Comparison of ENCODE assay signal across 6 cellular contexts in the genomic region with DNA sequence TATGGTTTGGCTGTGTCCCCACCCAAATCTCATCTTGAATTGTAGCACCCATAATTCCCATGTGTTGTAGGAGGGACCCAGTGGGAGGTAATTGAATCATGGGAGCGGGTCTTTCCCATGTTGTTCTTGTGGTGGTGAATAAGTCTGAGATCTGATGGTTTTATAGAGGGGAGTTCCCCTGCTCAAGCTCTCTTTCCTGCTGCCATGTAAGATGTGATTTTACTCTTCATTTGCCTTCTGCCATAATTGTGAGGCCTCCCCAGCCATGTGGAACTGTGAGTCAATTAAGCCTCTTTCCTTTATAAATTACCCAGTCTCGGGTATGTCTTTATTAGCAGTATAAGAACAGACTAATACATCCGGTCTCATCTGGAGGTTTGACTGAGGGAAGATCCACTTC. TPM values are rescaled to one million over a fixed set of nuclear protein-coding genes. Genes with fewer than 3 reads are reported as not detected.
DNase-seq lines count a peak whose midpoint lies in the region; ATAC-seq, FAIRE-seq and TF ChIP-seq lines count a peak whose summit lies in the region.
"Not testable (repeated sequence)": the region's sequence is repeated elsewhere in the genome, so short reads cannot be mapped to it uniquely, and the experiment has no call there.

No MANE protein-coding gene starts in this region.

- not testable (repeated sequence) for H3K9ac ChIP-seq in H1 (replicated peaks in 1 of 4; ENCODE audit: extremely low read depth in 1 of 4, low read depth in 3 of 4, low read length in 3 of 4)

- H2BK20ac ChIP-seq in H1 (ENCODE audit: low read length), result not testable (repeated sequence)

- H3K23ac ChIP-seq in H1 (ENCODE audit: insufficient read length), result not testable (repeated sequence)

- not testable (repeated sequence) for H3K36me3 Mint-ChIP-seq in activated CD4-positive, alpha-beta T cell treated with anti-CD3 and anti-CD28 coated beads for 36 hours (ENCODE audit: low read depth); activated T-cell treated with anti-CD3 and anti-CD28 coated beads, Interleukin-2, amount 50 U/mL, for 4 hours (ENCODE audit: insufficient read depth); activated naive CD4-positive, alpha-beta T cell treated with anti-CD3 and anti-CD28 coated beads, Interleukin-2, amount 50 U/mL, for 24 hours; stimulated activated effector memory CD8-positive, alpha-beta T cell treated with anti-CD3 and anti-CD28 coated beads, Interleukin-12 subunit alpha, Interleukin-12 subunit beta, amount 100 ng/mL, for 72 hours

- H3K79me2 ChIP-seq in H1 (ENCODE audit: control insufficient read depth in 1 of 2, insufficient read depth in 2 of 2, low read length in 2 of 2), result not testable (repeated sequence)

- not testable (repeated sequence) for H3K56ac ChIP-seq in H1 (replicated peaks; ENCODE audit: insufficient read length, low read depth, low read length)

- not testable (repeated sequence) for DNase-seq in activated CD4-positive, alpha-beta T cell treated with anti-CD3 and anti-CD28 coated beads for 36 hours; activated T-cell treated with anti-CD3 and anti-CD28 coated beads, Interleukin-2, amount 50 U/mL, for 4 hours; H1 (ENCODE audit: low read depth in 1 of 2, low spot score in 2 of 2); stimulated activated effector memory CD8-positive, alpha-beta T cell treated with anti-CD3 and anti-CD28 coated beads, Interleukin-12 subunit alpha, Interleukin-12 subunit beta, amount 100 ng/mL, for 72 hours (ENCODE audit: low spot score in 2 of 2)
- DNase-seq in renal cortical epithelial cell (ENCODE audit: low read depth), result peak; percentile 47

- not testable (repeated sequence) for H2BK5ac ChIP-seq in H1 (ENCODE audit: low read depth, low read length)

- TF ChIP-seq CTCF in H1 (IDR thresholded peaks at IDR 0.05; ENCODE audit: control extremely low read depth in 1 of 3, insufficient read depth in 1 of 3, low read depth in 1 of 3, low read length in 3 of 3), result not testable (repeated sequence)

- POLR2A ChIA-PET in activated CD4-positive, alpha-beta T cell treated with anti-CD3 and anti-CD28 coated beads for 36 hours (lab: Charles Lee), result interaction anchor here (0.7 kb wide), 1 partner anchor 130 kb away, joined by 3 read pairs; no protein-coding TSS in a partner anchor
- POLR2A ChIA-PET in H1 (lab: Charles Lee; ENCODE audit: partially characterized antibody), result not testable (repeated sequence)

- H3K4me3 ChIP-seq in H1 (ENCODE audit: extremely low read depth in 1 of 4, insufficient read depth in 2 of 4, low read depth in 3 of 4, low read length in 4 of 4), result not testable (repeated sequence)

- H3K79me1 ChIP-seq in H1 (ENCODE audit: low read depth, low read length), result not testable (repeated sequence)

- not testable (repeated sequence) for H3K23me2 ChIP-seq in H1 (ENCODE audit: low read depth, low read length)

- TF ChIP-seq POLR2A in H1 (IDR thresholded peaks at IDR 0.05; ENCODE audit: control extremely low read depth in 1 of 2, low read depth in 2 of 2, low read length in 2 of 2), result not testable (repeated sequence)

- not testable (repeated sequence) for H4K8ac ChIP-seq in H1 (ENCODE audit: extremely low read depth, insufficient read depth, low read length)

- not testable (repeated sequence) for H3K27me3 Mint-ChIP-seq in activated CD4-positive, alpha-beta T cell treated with anti-CD3 and anti-CD28 coated beads for 36 hours; activated T-cell treated with anti-CD3 and anti-CD28 coated beads, Interleukin-2, amount 50 U/mL, for 4 hours (ENCODE audit: low read depth); activated naive CD4-positive, alpha-beta T cell treated with anti-CD3 and anti-CD28 coated beads, Interleukin-2, amount 50 U/mL, for 24 hours

- H3K9me3 Mint-ChIP-seq in activated CD4-positive, alpha-beta T cell treated with anti-CD3 and anti-CD28 coated beads for 36 hours (ENCODE audit: low read depth); activated T-cell treated with anti-CD3 and anti-CD28 coated beads, Interleukin-2, amount 50 U/mL, for 4 hours; activated naive CD4-positive, alpha-beta T cell treated with anti-CD3 and anti-CD28 coated beads, Interleukin-2, amount 50 U/mL, for 24 hours; stimulated activated effector memory CD8-positive, alpha-beta T cell treated with anti-CD3 and anti-CD28 coated beads, Interleukin-12 subunit alpha, Interleukin-12 subunit beta, amount 100 ng/mL, for 72 hours: not testable (repeated sequence)

- H2AK5ac ChIP-seq in H1 (ENCODE audit: low read depth, low read length), result not testable (repeated sequence)

- H4K5ac ChIP-seq in H1 (ENCODE audit: insufficient read length, low read depth, low read length), result not testable (repeated sequence)

- H3K14ac ChIP-seq in H1 (ENCODE audit: insufficient read length), result not testable (repeated sequence)

- not testable (repeated sequence) for H3K4me2 ChIP-seq in H1 (ENCODE audit: insufficient read depth in 1 of 2, low read depth in 2 of 2, low read length in 2 of 2)

- H3K18ac ChIP-seq in H1 (ENCODE audit: extremely low read depth, low read length), result not testable (repeated sequence)

- H3K4me1 ChIP-seq in H1 (replicated peaks in 1 of 4; ENCODE audit: control insufficient read depth in 3 of 4, insufficient read depth in 4 of 4, low read length in 3 of 4), result not testable (repeated sequence)

- not testable (repeated sequence) for H3K27ac ChIP-seq in H1 (ENCODE audit: low read depth, low read length)

- H2BK120ac ChIP-seq in H1 (replicated peaks; ENCODE audit: low read depth, low read length), result not testable (repeated sequence)

- 85% methylated on average over 3 of the region's 3 CpGs; no CpG with 5 or more reads in 1 of the 2 experiments for WGBS in H1 (ENCODE audit: extremely low coverage in 1 of 2, insufficient coverage in 1 of 2, insufficient read length in 1 of 2, insufficient replicate concordance in 2 of 2, low coverage in 1 of 2, low lambda C conversion rate in 2 of 2, missing lambda C conversion rate in 1 of 2), 2 experiments

- H2BK12ac ChIP-seq in H1 (ENCODE audit: low read depth, low read length), result not testable (repeated sequence)

- not testable (repeated sequence) for H3K36me3 ChIP-seq in H1 (ENCODE audit: control insufficient read depth in 2 of 4, insufficient read depth in 4 of 4, low read length in 3 of 4)

- TF ChIP-seq EP300 in H1 (IDR thresholded peaks at IDR 0.05; ENCODE audit: borderline replicate concordance in 1 of 2, low read depth in 2 of 2, low read length in 2 of 2), result not testable (repeated sequence)

- not testable (repeated sequence) for H2AFZ ChIP-seq in H1 (ENCODE audit: low read length)

- peak overlapping the region; percentile 26 for H3K27ac Mint-ChIP-seq in activated CD4-positive, alpha-beta T cell treated with anti-CD3 and anti-CD28 coated beads for 36 hours
- H3K27ac Mint-ChIP-seq in activated naive CD4-positive, alpha-beta T cell treated with anti-CD3 and anti-CD28 coated beads, Interleukin-2, amount 50 U/mL, for 24 hours, result peak overlapping the region; percentile 59
- H3K27ac Mint-ChIP-seq in stimulated activated effector memory CD8-positive, alpha-beta T cell treated with anti-CD3 and anti-CD28 coated beads, Interleukin-12 subunit alpha, Interleukin-12 subunit beta, amount 100 ng/mL, for 72 hours, result not testable (repeated sequence)

- H3K4me3 Mint-ChIP-seq in activated CD4-positive, alpha-beta T cell treated with anti-CD3 and anti-CD28 coated beads for 36 hours; activated T-cell treated with anti-CD3 and anti-CD28 coated beads, Interleukin-2, amount 50 U/mL, for 4 hours; activated naive CD4-positive, alpha-beta T cell treated with anti-CD3 and anti-CD28 coated beads, Interleukin-2, amount 50 U/mL, for 24 hours; stimulated activated effector memory CD8-positive, alpha-beta T cell treated with anti-CD3 and anti-CD28 coated beads, Interleukin-12 subunit alpha, Interleukin-12 subunit beta, amount 100 ng/mL, for 72 hours: not testable (repeated sequence)

- not testable (repeated sequence) for H4K91ac ChIP-seq in H1 (replicated peaks; ENCODE audit: insufficient read length, low read length)

- H3K4me1 Mint-ChIP-seq in activated CD4-positive, alpha-beta T cell treated with anti-CD3 and anti-CD28 coated beads for 36 hours, result peaks cover 15% of the 10 kb centered on the region
- peaks cover 10% of the 10 kb centered on the region for H3K4me1 Mint-ChIP-seq in activated T-cell treated with anti-CD3 and anti-CD28 coated beads, Interleukin-2, amount 50 U/mL, for 4 hours (ENCODE audit: low read depth)
- H3K4me1 Mint-ChIP-seq in activated naive CD4-positive, alpha-beta T cell treated with anti-CD3 and anti-CD28 coated beads, Interleukin-2, amount 50 U/mL, for 24 hours, result peaks cover 35% of the 10 kb centered on the region
- not testable (repeated sequence) for H3K4me1 Mint-ChIP-seq in stimulated activated effector memory CD8-positive, alpha-beta T cell treated with anti-CD3 and anti-CD28 coated beads, Interleukin-12 subunit alpha, Interleukin-12 subunit beta, amount 100 ng/mL, for 72 hours

- TF ChIP-seq RAD21 in H1 (IDR thresholded peaks at IDR 0.05 in 1 of 2, conservative IDR thresholded peaks at IDR 0.05 in 1 of 2; ENCODE audit: low read depth in 2 of 2, low read length in 2 of 2), result not testable (repeated sequence)

- intact Hi-C loops in activated CD4-positive, alpha-beta T cell treated with anti-CD3 and anti-CD28 coated beads for 36 hours (cut with DNase I, micrococcal nuclease), result loop anchor here in 1 of 2 experiments (10.0 kb wide), 1 partner anchor 110 kb away; no protein-coding TSS in a partner anchor

- not testable (repeated sequence) for H3K27me3 ChIP-seq in H1 (replicated peaks in 1 of 4; ENCODE audit: control insufficient read depth in 3 of 4, extremely low read depth in 1 of 4, insufficient read depth in 3 of 4, low read length in 3 of 4)

- not testable (repeated sequence) for H3K4ac ChIP-seq in H1 (replicated peaks; ENCODE audit: insufficient read length, low read depth, low read length)

- FAIRE-seq in H1 (lab: Jason Lieb, UNC), result not testable (repeated sequence)

- H3K9me3 ChIP-seq in H1 (ENCODE audit: insufficient read depth in 2 of 2, low read depth in 1 of 2, low read length in 1 of 2), result not testable (repeated sequence)

- 0 out of 2 replicates have a peak overlapping the region, but pooled peaks have one; percentile 5 for H2BK15ac ChIP-seq in H1 (ENCODE audit: low read length)

- CTCF ChIA-PET in activated CD4-positive, alpha-beta T cell treated with anti-CD3 and anti-CD28 coated beads for 36 hours (lab: Charles Lee), result interaction anchor here (0.8 to 1.1 kb wide), 2 partner anchors 14 to 37 kb away, joined by 5 to 6 read pairs; no protein-coding TSS in a partner anchor
- CTCF ChIA-PET in H1 (lab: Charles Lee; ENCODE audit: partially characterized antibody), result interaction anchor here (0.6 to 1.4 kb wide), 6 partner anchors 11 to 128 kb away, joined by 3 to 4 read pairs (median 3); no protein-coding TSS in a partner anchor

- not testable (repeated sequence) for H4K20me1 ChIP-seq in H1 (replicated peaks in 1 of 2; ENCODE audit: control insufficient read depth in 1 of 2, insufficient read depth in 2 of 2, low read length in 2 of 2)

- ATAC-seq in activated CD4-positive, alpha-beta T cell treated with anti-CD3 and anti-CD28 coated beads for 36 hours, result peak; percentile 54
- peak; percentile 59 to 67 for ATAC-seq in activated T-cell treated with anti-CD3 and anti-CD28 coated beads, Interleukin-2, amount 50 U/mL, for 4 hours
- ATAC-seq in stimulated activated effector memory CD8-positive, alpha-beta T cell treated with anti-CD3 and anti-CD28 coated beads, Interleukin-12 subunit alpha, Interleukin-12 subunit beta, amount 100 ng/mL, for 72 hours, result peak; percentile 48

RNA-seq across cellular contexts. Expression of a gene that starts 15.2 kb away (rescaled TPM):
- total RNA-seq in activated CD4-positive, alpha-beta T cell treated with anti-CD3 and anti-CD28 coated beads for 36 hours, result under 1 TPM; 0.05 to 0.30 TPM
- total RNA-seq in activated T-cell treated with anti-CD3 and anti-CD28 coated beads, Interleukin-2, amount 50 U/mL, for 4 hours, result under 1 TPM; 0.21 to 0.43 (median 0.41) TPM
- total RNA-seq in H1 (2021; fragmentation: NEBNext Ultra II Directional; extraction: Animal tissue kit (Norgen Biotek cat#: 25700)), result 20.2 and 23.8 TPM in 2 replicates
- polyA plus RNA-seq in H1 (2011; rRNA removed), result 7.3 and 7.6 TPM in 2 replicates
- polyA plus RNA-seq in H1 (2011; cell fraction: cytosol; rRNA removed), result 8.9 TPM
- 13.8 TPM for polyA plus RNA-seq in H1 (2011; cell fraction: nucleus; rRNA removed)
- polyA plus RNA-seq in H1 (2012, experiment 1 of 2), result 15.8 to 33.5 TPM (median 20.2 TPM) in 4 replicates
- 5.4 TPM for polyA plus RNA-seq in H1 (2012, experiment 2 of 2)
- 12.7 TPM for polyA plus RNA-seq in H1 (2013, experiment 1 of 2)
- 12.0 TPM for polyA plus RNA-seq in H1 (2013, experiment 2 of 2)
- polyA minus RNA-seq in H1 (2011; rRNA and poly(A)+ RNA removed), result 13.1 and 15.0 TPM in 2 replicates
- 6.2 TPM for polyA minus RNA-seq in H1 (2011; cell fraction: cytosol; rRNA and poly(A)+ RNA removed)
- polyA minus RNA-seq in H1 (2011; cell fraction: nucleus; rRNA and poly(A)+ RNA removed), result 12.3 TPM
- 57.7 and 67.0 TPM in 2 replicates for total RNA-seq in renal cortical epithelial cell

Comparison
In these comparisons a context has a peak if more than half of its experiments do, and no peak if none do; other contexts are left out.
1. RNA of a gene that starts 15.2 kb away (total RNA-seq): 57.7 to 67.0 TPM in renal cortical epithelial cell and 20.2 to 23.8 TPM in H1; 0.21 to 0.43 TPM in activated T-cell treated with anti-CD3 and anti-CD28 coated beads, Interleukin-2, amount 50 U/mL, for 4 hours and 0.05 to 0.30 TPM in activated CD4-positive, alpha-beta T cell treated with anti-CD3 and anti-CD28 coated beads for 36 hours; every median in the first group is over 10 times any median in the second.
2. Peak in every context shown above with its lines, with median percentiles within 50 percentile points of each other: ATAC-seq.